Comparison of ENCODE assay signal across 8 cellular contexts in the genomic region with DNA sequence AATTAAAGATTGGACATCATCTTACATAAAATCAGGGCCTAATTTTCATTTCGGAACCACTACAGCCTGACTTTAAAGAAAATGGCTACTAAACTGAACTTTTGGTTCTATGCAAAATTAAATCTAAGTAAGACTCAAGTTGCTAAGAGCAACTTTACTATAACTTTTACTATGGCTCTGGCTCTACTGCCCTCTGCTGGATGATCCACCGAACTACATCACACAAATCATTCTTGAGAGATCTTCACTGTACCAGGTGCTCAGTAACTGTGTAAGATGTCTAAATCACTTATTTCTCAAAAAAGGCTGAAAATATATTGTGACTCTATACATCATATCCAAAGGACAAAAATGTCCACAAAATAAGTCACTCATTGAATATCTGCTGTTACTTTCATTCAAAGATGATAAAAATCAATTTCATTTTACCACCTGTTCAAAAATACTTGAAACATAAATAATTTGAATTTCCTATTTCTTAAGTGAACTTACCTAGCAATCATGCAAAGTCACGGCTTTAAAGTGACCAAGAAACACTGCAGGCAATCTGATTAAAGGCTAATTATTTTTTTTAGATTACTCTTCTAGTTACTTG. TPM values are rescaled to one million over a fixed set of nuclear protein-coding genes. Genes with fewer than 3 reads are reported as not detected.
DNase-seq lines count a peak whose midpoint lies in the region; ATAC-seq, FAIRE-seq and TF ChIP-seq lines count a peak whose summit lies in the region.

No MANE protein-coding gene starts in this region.

- H3K36me3 ChIP-seq in lower lobe of right lung, result peaks cover 46% of the 10 kb centered on the region

- no peaks in the 10 kb centered on the region for H3K4me1 ChIP-seq in lower lobe of right lung

- H3K27ac ChIP-seq in lower lobe of right lung, result no peak overlapping the region

- peak; percentile 68 for FAIRE-seq in colon (lab: Jason Lieb, UNC)

- intact Hi-C loops in lower lobe of right lung (cut with DNase I), result loop anchor here (5.0 kb wide), 1 partner anchor 149 kb away; no protein-coding TSS in a partner anchor

- H3K4me3 ChIP-seq in lower lobe of right lung, result no peak overlapping the region

- peak; percentile 81 for ATAC-seq in HG02852 (IDR thresholded peaks at IDR 0.05; ENCODE audit: unreplicated experiment)
- ATAC-seq in lower lobe of right lung, result peak; percentile 83 to 88

- TF ChIP-seq CTCF in lower lobe of right lung (IDR thresholded peaks at IDR 0.05), result peak; percentile 89

- no peaks in the 10 kb centered on the region for H3K27me3 ChIP-seq in lower lobe of right lung (ENCODE audit: low read depth)

- H3K9me3 ChIP-seq in lower lobe of right lung, result no peaks in the 10 kb centered on the region

- DNase-seq in NCI-H446 (lab: John Stamatoyannopoulos, UW) (peak; percentile 42 to 56), NCI-H446 treated with DMSO at 0.1 percent for 48 hours (lab: John Stamatoyannopoulos, UW) (no peak), NCI-H2227 (lab: John Stamatoyannopoulos, UW; ENCODE audit: unreplicated experiment) (peak; percentile 31), lower lobe of right lung (no peak)
- peak; percentile 55 to 75 for DNase-seq in activated CD4-positive, alpha-beta T cell treated with anti-CD3 and anti-CD28 coated beads for 4 hours
- peak; percentile 36 for DNase-seq in stimulated activated CD8-positive, alpha-beta memory T cell treated with anti-CD3 and anti-CD28 coated beads, Interleukin-15, amount 100 ng/mL, for 24 hours (ENCODE audit: low read depth)

RNA-seq across cellular contexts. Expression of a gene that starts 13.5 kb away (rescaled TPM):
- 28.8 TPM for total RNA-seq in lower lobe of right lung

Comparison
In these comparisons a context has a peak if more than half of its experiments do, and no peak if none do; other contexts are left out.
1. DNase-seq: peak in NCI-H446 (2 of 2), NCI-H2227 (single experiment), activated CD4-positive, alpha-beta T cell treated with anti-CD3 and anti-CD28 coated beads for 4 hours (2 of 2) and stimulated activated CD8-positive, alpha-beta memory T cell treated with anti-CD3 and anti-CD28 coated beads, Interleukin-15, amount 100 ng/mL, for 24 hours (single experiment); none in NCI-H446 treated with DMSO at 0.1 percent for 48 hours (single experiment) and lower lobe of right lung (single experiment).